In the genomic region with DNA sequence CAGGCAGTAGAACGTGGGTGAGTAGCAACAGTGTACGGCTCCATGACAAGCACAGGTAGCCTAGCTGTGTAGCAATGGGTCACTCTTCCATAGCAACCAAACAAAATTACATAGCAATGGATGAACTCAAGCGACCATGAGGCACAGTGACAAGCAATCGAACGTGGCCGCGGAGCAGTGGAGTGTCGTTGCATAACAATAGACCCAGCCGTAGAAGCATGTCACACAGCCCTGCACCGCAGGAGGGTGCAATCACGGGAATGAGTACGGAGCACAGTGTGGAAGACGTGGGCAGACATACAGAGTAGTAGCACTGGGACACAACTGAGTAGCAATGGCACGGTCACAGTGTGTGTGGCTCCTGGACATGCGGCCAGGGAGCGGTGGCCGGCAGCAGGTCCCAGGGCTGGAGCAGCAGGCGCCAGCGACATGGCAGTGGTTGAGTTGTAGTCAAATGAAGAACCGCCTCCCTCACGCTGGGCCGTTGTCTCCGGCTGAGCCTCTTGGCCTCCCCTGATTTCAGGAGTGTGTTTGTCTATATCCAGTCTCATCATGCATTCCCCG, we compare ENCODE assay signal across 2 cellular contexts.
TF ChIP-seq lines count a peak whose summit lies in the region.

No MANE protein-coding gene starts in this region.

TF ChIP-seq in HEK293, 187 proteins besides CTCF, POLR2A, EP300 and RAD21:
- TF ChIP-seq ZNF221 (tag by site-specific recombination; IDR thresholded peaks at IDR 0.05; ENCODE audit: borderline replicate concordance) (no peak), ZNF10 (tag by site-specific recombination; IDR thresholded peaks at IDR 0.05) (no peak), ZFHX2 (tag by site-specific recombination; conservative IDR thresholded peaks at IDR 0.05) (0 out of 2 replicates have a peak, but pooled peaks have one; percentile 12)

TF ChIP-seq in K562, 482 proteins besides CTCF, POLR2A, EP300 and RAD21:
- TF ChIP-seq CEBPG (CRISPR knock-in tag; IDR thresholded peaks at IDR 0.05) (peak; percentile 45; the same call in 1 of the 2 replicates), CEBPG (tag; conservative IDR thresholded peaks at IDR 0.05 in 1 of 2, IDR thresholded peaks at IDR 0.05 in 1 of 2) (peak in 1 of 2 experiments; percentile 66; a peak in 2 of 4 replicates), CEBPB (tag; IDR thresholded peaks at IDR 0.05) (peak; percentile 78)
- TF ChIP-seq, protein P1, sequence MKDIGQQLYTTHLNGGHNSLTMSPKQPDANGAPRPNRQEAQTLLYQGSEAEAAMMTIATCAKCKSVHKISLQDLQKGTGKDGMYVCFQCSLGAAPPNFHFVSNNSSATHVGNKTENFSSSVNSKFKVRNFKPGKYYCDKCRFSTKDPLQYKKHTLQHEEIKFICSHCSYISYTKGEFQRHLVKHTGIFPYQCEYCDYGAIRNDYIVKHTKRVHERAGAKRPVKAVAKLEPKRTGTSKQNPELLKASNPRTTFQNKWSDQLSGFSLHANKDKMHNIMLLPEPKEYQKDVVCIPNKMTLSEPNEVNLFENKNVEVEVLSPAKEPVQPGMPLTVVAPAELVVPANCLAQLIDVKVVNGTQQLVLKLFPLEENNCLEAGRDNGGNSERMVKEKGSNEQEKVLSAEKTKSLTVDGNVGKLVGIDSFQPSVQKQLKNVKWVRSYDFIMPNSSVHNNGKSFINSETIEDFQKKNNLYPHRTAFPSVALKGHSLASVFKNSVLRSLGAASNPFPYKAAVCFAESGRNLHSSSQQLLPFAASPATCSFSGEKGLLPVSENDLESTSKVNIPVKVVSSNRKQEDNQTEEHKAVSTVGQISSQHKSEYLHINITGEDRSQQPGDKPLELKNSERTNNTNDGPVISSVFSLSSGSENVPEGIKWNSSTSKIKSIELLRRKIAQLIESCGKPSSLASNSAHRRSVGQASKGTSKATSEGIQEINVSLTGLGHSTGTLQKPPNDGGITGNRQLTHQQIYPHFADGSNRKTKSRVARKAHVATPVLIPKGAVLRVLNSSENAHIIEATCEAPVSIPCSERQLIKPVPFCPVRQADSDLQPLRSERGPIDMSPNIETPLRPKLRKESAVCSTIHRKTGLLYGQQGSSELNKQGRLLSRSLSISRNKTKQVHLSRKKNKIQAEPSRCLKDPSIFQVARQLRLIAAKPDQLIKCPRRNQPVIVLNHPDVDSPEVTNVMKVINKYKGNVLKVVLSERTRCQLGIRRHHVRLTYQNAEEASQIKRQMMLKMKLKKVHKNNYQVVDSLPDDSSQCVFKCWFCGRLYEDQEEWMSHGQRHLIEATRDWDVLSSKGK (CRISPR knock-in tag; IDR thresholded peaks at IDR 0.05): no peak
